In the genomic region with DNA sequence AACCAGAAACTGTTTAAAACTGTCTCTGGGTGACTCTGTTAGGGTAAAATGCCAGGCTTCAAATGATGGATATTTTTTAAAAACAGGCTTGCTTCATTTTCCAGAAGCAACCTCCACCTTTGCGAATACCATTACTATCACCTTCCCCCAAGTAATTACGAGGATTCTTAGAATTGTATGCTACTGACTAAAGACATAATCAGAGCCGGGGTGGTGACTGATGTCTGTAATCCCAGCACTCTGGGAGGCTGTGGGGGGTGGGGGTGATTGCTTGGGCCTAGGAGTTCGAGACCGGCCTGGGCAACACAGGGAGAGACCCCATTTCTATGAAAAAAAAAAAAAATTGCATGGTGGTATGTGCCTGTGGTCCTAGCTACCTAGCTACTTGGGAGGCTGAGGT, we compare ENCODE assay signal across 25 cellular contexts.
"Had no signal": no experiment of that assay in that cellular context is flagged by ENCODE, and none has a peak within 500 bp of the region (broad histone marks: within the 10 kb centered on the region; RNA-seq: fewer than 3 reads in every experiment).

No MANE protein-coding gene starts in this region.

- ATAC-seq: activated T-helper 17 cell treated with anti-CD3 and anti-CD28 coated beads, Interleukin-2, amount 50 U/mL, for 72 hours; Right ventricle myocardium inferior; T-cell had no signal

- H3K4me3 ChIP-seq: MG63, SK-N-MC had no signal

- H3K27ac ChIP-seq: SK-N-MC, VCaP had no signal

- H3K27me3 ChIP-seq: MG63 had no signal

- H3K4me1 Mint-ChIP-seq: activated CD4-positive, alpha-beta memory T cell treated with anti-CD3 and anti-CD28 coated beads, Interleukin-2, amount 10 ng/mL, durations not matched to agents 7 days and 5 days; activated T-helper 17 cell treated with anti-CD3 and anti-CD28 coated beads, Interleukin-2, amount 50 U/mL, for 72 hours; T-cell had no signal

- H3K4me3 Mint-ChIP-seq: activated CD4-positive, alpha-beta memory T cell treated with anti-CD3 and anti-CD28 coated beads, Interleukin-2, amount 10 ng/mL, durations not matched to agents 7 days and 5 days; activated naive CD4-positive, alpha-beta T cell treated with anti-CD3 and anti-CD28 coated beads for 36 hours; activated naive CD8-positive, alpha-beta T cell; activated T-helper 17 cell treated with anti-CD3 and anti-CD28 coated beads, Interleukin-2, amount 50 U/mL, for 72 hours; T-cell had no signal

- H3K27me3 Mint-ChIP-seq: activated naive CD8-positive, alpha-beta T cell; activated T-helper 17 cell treated with anti-CD3 and anti-CD28 coated beads, Interleukin-2, amount 50 U/mL, for 72 hours had no signal

- DNase-seq: activated CD4-positive, alpha-beta memory T cell treated with anti-CD3 and anti-CD28 coated beads, Interleukin-2, amount 10 ng/mL, durations not matched to agents 7 days and 5 days; activated CD4-positive, alpha-beta T cell treated with anti-CD3 and anti-CD28 coated beads, Interleukin-2, amount 50 U/mL, for 1 hour; activated CD4-positive, CD25-positive, alpha-beta regulatory T cell; activated gamma-delta T cell; activated naive CD4-positive, alpha-beta T cell treated with anti-CD3 and anti-CD28 coated beads for 36 hours; activated T-cell treated with anti-CD3 and anti-CD28 coated beads for 4 hours; activated T-cell treated with anti-CD3 and anti-CD28 coated beads, Interleukin-2, amount 50 U/mL, for 48 hours; cerebellar nuclear complex; KG1; MG63; MV-4-11; NCI-H1092 treated with DMSO at 0.1 percent for 48 hours; NCI-H1417 treated with DMSO at 0.1 percent for 48 hours; NCI-H1694; NCI-H2029 treated with DMSO at 0.1 percent for 48 hours; NCI-H510A treated with DMSO at 0.1 percent for 48 hours; NCI-H69; NK-92 treated with Interleukin-12 subunit alpha and Interleukin-12 subunit beta, amount 100 ng/mL, for 24 hours; OCI-M1; T-cell had no signal

- H3K36me3 ChIP-seq: MG63 had no signal

- H3K9me3 ChIP-seq: MG63 had no signal

- H3K27ac Mint-ChIP-seq: activated CD4-positive, alpha-beta memory T cell treated with anti-CD3 and anti-CD28 coated beads, Interleukin-2, amount 10 ng/mL, durations not matched to agents 7 days and 5 days; activated naive CD4-positive, alpha-beta T cell treated with anti-CD3 and anti-CD28 coated beads for 36 hours; activated naive CD8-positive, alpha-beta T cell; activated T-helper 17 cell treated with anti-CD3 and anti-CD28 coated beads, Interleukin-2, amount 50 U/mL, for 72 hours; T-cell had no signal

- H3K9me3 Mint-ChIP-seq: activated CD4-positive, alpha-beta memory T cell treated with anti-CD3 and anti-CD28 coated beads, Interleukin-2, amount 10 ng/mL, durations not matched to agents 7 days and 5 days; activated naive CD4-positive, alpha-beta T cell treated with anti-CD3 and anti-CD28 coated beads for 36 hours; activated T-helper 17 cell treated with anti-CD3 and anti-CD28 coated beads, Interleukin-2, amount 50 U/mL, for 72 hours; T-cell had no signal
